Comparison of ENCODE assay signal across 1 cellular context in the genomic region with DNA sequence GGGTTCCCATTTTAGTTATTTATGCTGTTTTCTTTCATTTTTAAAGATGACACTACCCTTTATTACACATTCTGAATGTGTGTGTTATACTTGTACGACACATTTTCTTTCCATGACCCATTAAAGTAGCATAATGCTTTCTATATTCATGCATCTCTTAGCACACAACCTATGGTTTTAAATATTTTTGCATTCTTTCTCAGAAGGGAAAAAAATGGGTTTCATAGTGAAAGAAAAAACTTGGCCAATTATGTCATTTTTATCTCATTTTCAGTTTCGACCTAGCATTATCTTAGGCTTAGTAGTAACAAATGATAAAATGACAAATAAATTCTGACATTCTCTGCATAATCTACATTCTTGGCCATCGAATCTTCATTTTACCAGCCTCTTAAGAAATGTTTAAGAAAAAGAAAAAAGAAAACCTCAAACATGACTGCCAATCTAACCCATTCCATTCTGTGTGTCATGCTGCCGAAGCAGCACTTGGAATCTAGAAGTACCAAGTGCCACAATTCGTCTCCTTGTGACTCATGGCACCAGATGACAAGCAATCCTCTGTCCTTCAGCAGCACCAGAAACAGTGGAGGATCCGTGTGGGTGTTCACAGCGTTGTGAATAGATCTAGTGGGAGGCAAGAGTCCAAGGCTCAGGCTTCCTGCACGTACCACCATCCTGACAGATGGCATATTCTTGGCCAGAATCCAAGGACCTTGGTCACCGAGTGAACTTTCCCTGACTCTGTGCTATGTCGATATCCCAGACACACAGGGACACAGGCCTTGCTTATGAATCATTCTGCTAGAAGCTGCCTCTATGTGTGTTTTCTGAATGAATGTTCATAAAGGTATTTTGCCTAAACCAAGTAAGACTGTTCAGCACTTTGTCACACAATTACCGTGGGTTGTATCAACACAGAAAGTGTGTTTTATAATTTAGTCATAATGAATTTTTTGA.
A peak's percentile ranks its signal among the peaks of the same experiment; 100 is the strongest.
TF ChIP-seq lines count a peak whose summit lies in the region.

No MANE protein-coding gene starts in this region.

TF ChIP-seq in HepG2, 621 proteins besides CTCF, POLR2A, EP300 and RAD21 (continued from another document and continues in another):
- TF ChIP-seq, protein P1, sequence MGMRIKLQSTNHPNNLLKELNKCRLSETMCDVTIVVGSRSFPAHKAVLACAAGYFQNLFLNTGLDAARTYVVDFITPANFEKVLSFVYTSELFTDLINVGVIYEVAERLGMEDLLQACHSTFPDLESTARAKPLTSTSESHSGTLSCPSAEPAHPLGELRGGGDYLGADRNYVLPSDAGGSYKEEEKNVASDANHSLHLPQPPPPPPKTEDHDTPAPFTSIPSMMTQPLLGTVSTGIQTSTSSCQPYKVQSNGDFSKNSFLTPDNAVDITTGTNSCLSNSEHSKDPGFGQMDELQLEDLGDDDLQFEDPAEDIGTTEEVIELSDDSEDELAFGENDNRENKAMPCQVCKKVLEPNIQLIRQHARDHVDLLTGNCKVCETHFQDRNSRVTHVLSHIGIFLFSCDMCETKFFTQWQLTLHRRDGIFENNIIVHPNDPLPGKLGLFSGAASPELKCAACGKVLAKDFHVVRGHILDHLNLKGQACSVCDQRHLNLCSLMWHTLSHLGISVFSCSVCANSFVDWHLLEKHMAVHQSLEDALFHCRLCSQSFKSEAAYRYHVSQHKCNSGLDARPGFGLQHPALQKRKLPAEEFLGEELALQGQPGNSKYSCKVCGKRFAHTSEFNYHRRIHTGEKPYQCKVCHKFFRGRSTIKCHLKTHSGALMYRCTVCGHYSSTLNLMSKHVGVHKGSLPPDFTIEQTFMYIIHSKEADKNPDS (CRISPR knock-in tag; IDR thresholded peaks at IDR 0.05) = no peak
- TF ChIP-seq HMGA1 (CRISPR knock-in tag; conservative IDR thresholded peaks at IDR 0.05) (no peak), TSC22D2 (CRISPR knock-in tag; IDR thresholded peaks at IDR 0.05; ENCODE audit: borderline replicate concordance) (0 out of 2 replicates have a peak, but pooled peaks have one; percentile 18), PTBP1 (IDR thresholded peaks at IDR 0.05; ENCODE audit: low read depth, low read length, poor library complexity, severe bottlenecking) (no peak), HES4 (CRISPR knock-in tag; IDR thresholded peaks at IDR 0.05; ENCODE audit: borderline replicate concordance) (no peak), STAT5B (CRISPR knock-in tag; IDR thresholded peaks at IDR 0.05) (no peak), ZNF143 (CRISPR knock-in tag; IDR thresholded peaks at IDR 0.05) (no peak), ZNF546 (CRISPR knock-in tag; conservative IDR thresholded peaks at IDR 0.05) (no peak), NKX3-1 (CRISPR knock-in tag; IDR thresholded peaks at IDR 0.05) (0 out of 2 replicates have a peak, but pooled peaks have one; percentile 55), TGIF2 (CRISPR knock-in tag; IDR thresholded peaks at IDR 0.05) (peak; percentile 76; the same call in 1 of the 2 replicates), MAF1 (CRISPR knock-in tag; IDR thresholded peaks at IDR 0.05; ENCODE audit: borderline replicate concordance) (no peak), ZNF446 (CRISPR knock-in tag; IDR thresholded peaks at IDR 0.05) (no peak), PITX1 (CRISPR knock-in tag; IDR thresholded peaks at IDR 0.05) (peak; percentile 86), HIVEP1 (CRISPR knock-in tag; IDR thresholded peaks at IDR 0.05) (no peak), ERF (CRISPR knock-in tag; IDR thresholded peaks at IDR 0.05) (no peak; the same call in 1 of the 2 replicates), SIN3B (IDR thresholded peaks at IDR 0.05; ENCODE audit: low read length) (no peak), FOXJ3 (CRISPR knock-in tag; IDR thresholded peaks at IDR 0.05; ENCODE audit: borderline replicate concordance) (peak; percentile 81; the same call in 1 of the 2 replicates), TOE1 (CRISPR knock-in tag; IDR thresholded peaks at IDR 0.05) (0 out of 2 replicates have a peak, but pooled peaks have one; percentile 18), ZFP36 (IDR thresholded peaks at IDR 0.05; ENCODE audit: borderline replicate concordance, low read depth, low read length, partially characterized antibody) (no peak), KDM2A (CRISPR knock-in tag; IDR thresholded peaks at IDR 0.05; ENCODE audit: borderline replicate concordance, low read depth) (peak; percentile 53; the same call in 1 of the 2 replicates), HNRNPL (IDR thresholded peaks at IDR 0.05; ENCODE audit: low read depth, low read length) (no peak), ZNF709 (CRISPR knock-in tag; IDR thresholded peaks at IDR 0.05) (no peak), HOXA3 (CRISPR knock-in tag; IDR thresholded peaks at IDR 0.05) (peak; percentile 90), ZNF772 (CRISPR knock-in tag; IDR thresholded peaks at IDR 0.05) (no peak), JARID2 (CRISPR knock-in tag; IDR thresholded peaks at IDR 0.05; ENCODE audit: insufficient replicate concordance) (no peak), TCF7 (IDR thresholded peaks at IDR 0.05; ENCODE audit: low read depth) (peak; percentile 39; the same call in 1 of the 2 replicates), GLI4 (CRISPR knock-in tag; IDR thresholded peaks at IDR 0.05; ENCODE audit: borderline replicate concordance) (no peak), KDM5A (IDR thresholded peaks at IDR 0.05; ENCODE audit: borderline replicate concordance, low read length) (no peak)
- TF ChIP-seq, protein P2, sequence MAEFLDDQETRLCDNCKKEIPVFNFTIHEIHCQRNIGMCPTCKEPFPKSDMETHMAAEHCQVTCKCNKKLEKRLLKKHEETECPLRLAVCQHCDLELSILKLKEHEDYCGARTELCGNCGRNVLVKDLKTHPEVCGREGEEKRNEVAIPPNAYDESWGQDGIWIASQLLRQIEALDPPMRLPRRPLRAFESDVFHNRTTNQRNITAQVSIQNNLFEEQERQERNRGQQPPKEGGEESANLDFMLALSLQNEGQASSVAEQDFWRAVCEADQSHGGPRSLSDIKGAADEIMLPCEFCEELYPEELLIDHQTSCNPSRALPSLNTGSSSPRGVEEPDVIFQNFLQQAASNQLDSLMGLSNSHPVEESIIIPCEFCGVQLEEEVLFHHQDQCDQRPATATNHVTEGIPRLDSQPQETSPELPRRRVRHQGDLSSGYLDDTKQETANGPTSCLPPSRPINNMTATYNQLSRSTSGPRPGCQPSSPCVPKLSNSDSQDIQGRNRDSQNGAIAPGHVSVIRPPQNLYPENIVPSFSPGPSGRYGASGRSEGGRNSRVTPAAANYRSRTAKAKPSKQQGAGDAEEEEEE (CRISPR knock-in tag; IDR thresholded peaks at IDR 0.05; ENCODE audit: borderline replicate concordance) = peak; percentile 84; the same call in 1 of the 2 replicates
- TF ChIP-seq, protein P3, sequence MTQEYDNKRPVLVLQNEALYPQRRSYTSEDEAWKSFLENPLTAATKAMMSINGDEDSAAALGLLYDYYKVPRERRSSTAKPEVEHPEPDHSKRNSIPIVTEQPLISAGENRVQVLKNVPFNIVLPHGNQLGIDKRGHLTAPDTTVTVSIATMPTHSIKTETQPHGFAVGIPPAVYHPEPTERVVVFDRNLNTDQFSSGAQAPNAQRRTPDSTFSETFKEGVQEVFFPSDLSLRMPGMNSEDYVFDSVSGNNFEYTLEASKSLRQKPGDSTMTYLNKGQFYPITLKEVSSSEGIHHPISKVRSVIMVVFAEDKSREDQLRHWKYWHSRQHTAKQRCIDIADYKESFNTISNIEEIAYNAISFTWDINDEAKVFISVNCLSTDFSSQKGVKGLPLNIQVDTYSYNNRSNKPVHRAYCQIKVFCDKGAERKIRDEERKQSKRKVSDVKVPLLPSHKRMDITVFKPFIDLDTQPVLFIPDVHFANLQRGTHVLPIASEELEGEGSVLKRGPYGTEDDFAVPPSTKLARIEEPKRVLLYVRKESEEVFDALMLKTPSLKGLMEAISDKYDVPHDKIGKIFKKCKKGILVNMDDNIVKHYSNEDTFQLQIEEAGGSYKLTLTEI (CRISPR knock-in tag; conservative IDR thresholded peaks at IDR 0.05) = no peak
- TF ChIP-seq, protein P4, sequence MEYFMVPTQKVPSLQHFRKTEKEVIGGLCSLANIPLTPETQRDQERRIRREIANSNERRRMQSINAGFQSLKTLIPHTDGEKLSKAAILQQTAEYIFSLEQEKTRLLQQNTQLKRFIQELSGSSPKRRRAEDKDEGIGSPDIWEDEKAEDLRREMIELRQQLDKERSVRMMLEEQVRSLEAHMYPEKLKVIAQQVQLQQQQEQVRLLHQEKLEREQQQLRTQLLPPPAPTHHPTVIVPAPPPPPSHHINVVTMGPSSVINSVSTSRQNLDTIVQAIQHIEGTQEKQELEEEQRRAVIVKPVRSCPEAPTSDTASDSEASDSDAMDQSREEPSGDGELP (IDR thresholded peaks at IDR 0.05; ENCODE audit: borderline replicate concordance, low read depth) = peak; percentile 78; the same call in 1 of the 2 replicates
- TF ChIP-seq, protein P5, sequence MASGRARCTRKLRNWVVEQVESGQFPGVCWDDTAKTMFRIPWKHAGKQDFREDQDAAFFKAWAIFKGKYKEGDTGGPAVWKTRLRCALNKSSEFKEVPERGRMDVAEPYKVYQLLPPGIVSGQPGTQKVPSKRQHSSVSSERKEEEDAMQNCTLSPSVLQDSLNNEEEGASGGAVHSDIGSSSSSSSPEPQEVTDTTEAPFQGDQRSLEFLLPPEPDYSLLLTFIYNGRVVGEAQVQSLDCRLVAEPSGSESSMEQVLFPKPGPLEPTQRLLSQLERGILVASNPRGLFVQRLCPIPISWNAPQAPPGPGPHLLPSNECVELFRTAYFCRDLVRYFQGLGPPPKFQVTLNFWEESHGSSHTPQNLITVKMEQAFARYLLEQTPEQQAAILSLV (CRISPR knock-in tag; IDR thresholded peaks at IDR 0.05; ENCODE audit: borderline replicate concordance) = peak; percentile 66; the same call in 1 of the 2 replicates
- TF ChIP-seq, protein P6, sequence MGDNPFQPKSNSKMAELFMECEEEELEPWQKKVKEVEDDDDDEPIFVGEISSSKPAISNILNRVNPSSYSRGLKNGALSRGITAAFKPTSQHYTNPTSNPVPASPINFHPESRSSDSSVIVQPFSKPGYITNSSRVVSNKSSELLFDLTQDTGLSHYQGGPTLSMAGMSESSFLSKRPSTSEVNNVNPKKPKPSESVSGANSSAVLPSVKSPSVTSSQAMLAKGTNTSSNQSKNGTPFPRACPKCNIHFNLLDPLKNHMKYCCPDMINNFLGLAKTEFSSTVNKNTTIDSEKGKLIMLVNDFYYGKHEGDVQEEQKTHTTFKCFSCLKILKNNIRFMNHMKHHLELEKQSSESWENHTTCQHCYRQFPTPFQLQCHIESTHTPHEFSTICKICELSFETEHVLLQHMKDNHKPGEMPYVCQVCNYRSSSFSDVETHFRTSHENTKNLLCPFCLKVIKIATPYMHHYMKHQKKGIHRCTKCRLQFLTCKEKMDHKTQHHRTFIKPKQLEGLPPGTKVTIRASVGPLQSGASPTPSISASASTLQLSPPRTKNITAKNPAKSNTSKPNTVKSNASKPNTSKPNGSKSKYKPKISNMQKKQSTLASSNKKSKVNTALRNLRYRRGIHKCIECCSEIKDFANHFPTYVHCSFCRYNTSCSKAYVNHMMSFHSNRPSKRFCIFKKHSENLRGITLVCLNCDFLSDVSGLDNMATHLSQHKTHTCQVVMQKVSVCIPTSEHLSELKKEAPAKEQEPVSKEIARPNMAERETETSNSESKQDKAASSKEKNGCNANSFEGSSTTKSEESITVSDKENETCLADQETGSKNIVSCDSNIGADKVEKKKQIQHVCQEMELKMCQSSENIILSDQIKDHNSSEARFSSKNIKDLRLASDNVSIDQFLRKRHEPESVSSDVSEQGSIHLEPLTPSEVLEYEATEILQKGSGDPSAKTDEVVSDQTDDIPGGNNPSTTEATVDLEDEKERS (CRISPR knock-in tag; IDR thresholded peaks at IDR 0.05) = peak; percentile 95
- TF ChIP-seq, protein P7, sequence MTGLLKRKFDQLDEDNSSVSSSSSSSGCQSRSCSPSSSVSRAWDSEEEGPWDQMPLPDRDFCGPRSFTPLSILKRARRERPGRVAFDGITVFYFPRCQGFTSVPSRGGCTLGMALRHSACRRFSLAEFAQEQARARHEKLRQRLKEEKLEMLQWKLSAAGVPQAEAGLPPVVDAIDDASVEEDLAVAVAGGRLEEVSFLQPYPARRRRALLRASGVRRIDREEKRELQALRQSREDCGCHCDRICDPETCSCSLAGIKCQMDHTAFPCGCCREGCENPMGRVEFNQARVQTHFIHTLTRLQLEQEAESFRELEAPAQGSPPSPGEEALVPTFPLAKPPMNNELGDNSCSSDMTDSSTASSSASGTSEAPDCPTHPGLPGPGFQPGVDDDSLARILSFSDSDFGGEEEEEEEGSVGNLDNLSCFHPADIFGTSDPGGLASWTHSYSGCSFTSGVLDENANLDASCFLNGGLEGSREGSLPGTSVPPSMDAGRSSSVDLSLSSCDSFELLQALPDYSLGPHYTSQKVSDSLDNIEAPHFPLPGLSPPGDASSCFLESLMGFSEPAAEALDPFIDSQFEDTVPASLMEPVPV (CRISPR knock-in tag; IDR thresholded peaks at IDR 0.05) = peak; percentile 60; the same call in 1 of the 2 replicates
- TF ChIP-seq, protein P8, sequence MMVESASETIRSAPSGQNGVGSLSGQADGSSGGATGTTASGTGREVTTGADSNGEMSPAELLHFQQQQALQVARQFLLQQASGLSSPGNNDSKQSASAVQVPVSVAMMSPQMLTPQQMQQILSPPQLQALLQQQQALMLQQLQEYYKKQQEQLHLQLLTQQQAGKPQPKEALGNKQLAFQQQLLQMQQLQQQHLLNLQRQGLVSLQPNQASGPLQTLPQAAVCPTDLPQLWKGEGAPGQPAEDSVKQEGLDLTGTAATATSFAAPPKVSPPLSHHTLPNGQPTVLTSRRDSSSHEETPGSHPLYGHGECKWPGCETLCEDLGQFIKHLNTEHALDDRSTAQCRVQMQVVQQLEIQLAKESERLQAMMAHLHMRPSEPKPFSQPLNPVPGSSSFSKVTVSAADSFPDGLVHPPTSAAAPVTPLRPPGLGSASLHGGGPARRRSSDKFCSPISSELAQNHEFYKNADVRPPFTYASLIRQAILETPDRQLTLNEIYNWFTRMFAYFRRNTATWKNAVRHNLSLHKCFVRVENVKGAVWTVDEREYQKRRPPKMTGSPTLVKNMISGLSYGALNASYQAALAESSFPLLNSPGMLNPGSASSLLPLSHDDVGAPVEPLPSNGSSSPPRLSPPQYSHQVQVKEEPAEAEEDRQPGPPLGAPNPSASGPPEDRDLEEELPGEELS (CRISPR knock-in tag; IDR thresholded peaks at IDR 0.05) = peak; percentile 89
- TF ChIP-seq, protein P9, sequence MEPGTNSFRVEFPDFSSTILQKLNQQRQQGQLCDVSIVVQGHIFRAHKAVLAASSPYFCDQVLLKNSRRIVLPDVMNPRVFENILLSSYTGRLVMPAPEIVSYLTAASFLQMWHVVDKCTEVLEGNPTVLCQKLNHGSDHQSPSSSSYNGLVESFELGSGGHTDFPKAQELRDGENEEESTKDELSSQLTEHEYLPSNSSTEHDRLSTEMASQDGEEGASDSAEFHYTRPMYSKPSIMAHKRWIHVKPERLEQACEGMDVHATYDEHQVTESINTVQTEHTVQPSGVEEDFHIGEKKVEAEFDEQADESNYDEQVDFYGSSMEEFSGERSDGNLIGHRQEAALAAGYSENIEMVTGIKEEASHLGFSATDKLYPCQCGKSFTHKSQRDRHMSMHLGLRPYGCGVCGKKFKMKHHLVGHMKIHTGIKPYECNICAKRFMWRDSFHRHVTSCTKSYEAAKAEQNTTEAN (CRISPR knock-in tag; conservative IDR thresholded peaks at IDR 0.05) = peak; percentile 77
- TF ChIP-seq, protein P10, sequence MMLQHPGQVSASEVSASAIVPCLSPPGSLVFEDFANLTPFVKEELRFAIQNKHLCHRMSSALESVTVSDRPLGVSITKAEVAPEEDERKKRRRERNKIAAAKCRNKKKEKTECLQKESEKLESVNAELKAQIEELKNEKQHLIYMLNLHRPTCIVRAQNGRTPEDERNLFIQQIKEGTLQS (CRISPR knock-in tag; IDR thresholded peaks at IDR 0.05) = peak; percentile 50; the same call in 1 of the 2 replicates
